Comparison of ENCODE assay signal across 8 cellular contexts in genomic region chr4:56909083-56909981, GRCh38. TPM values are rescaled to one million over a fixed set of nuclear protein-coding genes. Genes with fewer than 3 reads are reported as not detected.
DNase-seq lines count a peak whose midpoint lies in the region; ATAC-seq and TF ChIP-seq lines count a peak whose summit lies in the region.

No MANE protein-coding gene starts in this region.

- ATAC-seq in GM18502 (IDR thresholded peaks at IDR 0.05; ENCODE audit: poor library complexity, unreplicated experiment): peak; percentile 35
- peak; percentile 33 for ATAC-seq in HG02885 (IDR thresholded peaks at IDR 0.05; ENCODE audit: poor library complexity, unreplicated experiment)
- ATAC-seq in natural killer cell treated with Interleukin-12 subunit alpha and Interleukin-12 subunit beta and Interleukin-15 and Interleukin-18, amount 100 ng/mL, for 72 hours: peak; percentile 36 to 37
- ATAC-seq in upper lobe of right lung: peak; percentile 8

- peak overlapping the region; percentile 98 for H3K4me3 Mint-ChIP-seq in activated T-helper 2 cell treated with anti-CD3 and anti-CD28 coated beads, Interferon-gamma antibody, Interleukin-2, Interleukin-4, amounts not matched to agents 10 μg/mL and 5 μg/mL and 100 μg/mL, durations not matched to agents 14 hours and 24 hours and 36 hours (ENCODE audit: low read depth)
- H3K4me3 Mint-ChIP-seq in natural killer cell treated with Interleukin-12 subunit alpha and Interleukin-12 subunit beta and Interleukin-15 and Interleukin-18, amount 100 ng/mL, for 72 hours: peak overlapping the region; percentile 96

- intact Hi-C loops in activated T-helper 2 cell treated with anti-CD3 and anti-CD28 coated beads, Interferon-gamma antibody, Interleukin-2, Interleukin-4, amounts not matched to agents 10 μg/mL and 5 μg/mL and 100 μg/mL, durations not matched to agents 14 hours and 24 hours and 36 hours (cut with micrococcal nuclease): loop anchor here (1.0 to 5.0 kb wide), 4 partner anchors 68 to 961 kb away; partner anchors contain the start of genes CEP135, NOA1, PAICS and PPAT
- intact Hi-C loops in upper lobe of right lung (cut with DNase I): no loop called here

- H3K27ac Mint-ChIP-seq in activated T-helper 2 cell treated with anti-CD3 and anti-CD28 coated beads, Interferon-gamma antibody, Interleukin-2, Interleukin-4, amounts not matched to agents 10 μg/mL and 5 μg/mL and 100 μg/mL, durations not matched to agents 14 hours and 24 hours and 36 hours: peak overlapping the region; percentile 87
- H3K27ac Mint-ChIP-seq in natural killer cell treated with Interleukin-12 subunit alpha and Interleukin-12 subunit beta and Interleukin-15 and Interleukin-18, amount 100 ng/mL, for 72 hours: peak overlapping the region; percentile 90 to 93

- H3K4me1 ChIP-seq in upper lobe of right lung: peaks cover 36% of the 10 kb centered on the region

- H3K27me3 Mint-ChIP-seq in activated T-helper 2 cell treated with anti-CD3 and anti-CD28 coated beads, Interferon-gamma antibody, Interleukin-2, Interleukin-4, amounts not matched to agents 10 μg/mL and 5 μg/mL and 100 μg/mL, durations not matched to agents 14 hours and 24 hours and 36 hours (ENCODE audit: low read depth): peaks cover 5% of the 10 kb centered on the region
- no peaks in the 10 kb centered on the region for H3K27me3 Mint-ChIP-seq in natural killer cell treated with Interleukin-12 subunit alpha and Interleukin-12 subunit beta and Interleukin-15 and Interleukin-18, amount 100 ng/mL, for 72 hours

- H3K4me1 Mint-ChIP-seq in activated T-helper 2 cell treated with anti-CD3 and anti-CD28 coated beads, Interferon-gamma antibody, Interleukin-2, Interleukin-4, amounts not matched to agents 10 μg/mL and 5 μg/mL and 100 μg/mL, durations not matched to agents 14 hours and 24 hours and 36 hours (ENCODE audit: low read depth): peaks cover 38% of the 10 kb centered on the region
- H3K4me1 Mint-ChIP-seq in natural killer cell treated with Interleukin-12 subunit alpha and Interleukin-12 subunit beta and Interleukin-15 and Interleukin-18, amount 100 ng/mL, for 72 hours (ENCODE audit: low read depth in 2 of 2): peaks cover 34 to 39% of the 10 kb centered on the region in 2 donors

- H3K27ac ChIP-seq in upper lobe of right lung: peak overlapping the region; percentile 94

- no peaks in the 10 kb centered on the region for H3K9me3 Mint-ChIP-seq in activated T-helper 2 cell treated with anti-CD3 and anti-CD28 coated beads, Interferon-gamma antibody, Interleukin-2, Interleukin-4, amounts not matched to agents 10 μg/mL and 5 μg/mL and 100 μg/mL, durations not matched to agents 14 hours and 24 hours and 36 hours
- H3K9me3 Mint-ChIP-seq in natural killer cell treated with Interleukin-12 subunit alpha and Interleukin-12 subunit beta and Interleukin-15 and Interleukin-18, amount 100 ng/mL, for 72 hours: no peaks in the 10 kb centered on the region

- no peaks in the 10 kb centered on the region for H3K9me3 ChIP-seq in upper lobe of right lung

- TF ChIP-seq CTCF in upper lobe of right lung (IDR thresholded peaks at IDR 0.05): no peak

- in situ Hi-C loops in ACHN (cut with HindIII; ENCODE audit: low pct_ligation_motif_present, low pct_unique_long_range_greater_than_20kb, low sequenced_read_pairs): no loop called here

- peaks cover 10% of the 10 kb centered on the region for H3K36me3 ChIP-seq in upper lobe of right lung

- peaks cover 28% of the 10 kb centered on the region for H3K36me3 Mint-ChIP-seq in activated T-helper 2 cell treated with anti-CD3 and anti-CD28 coated beads, Interferon-gamma antibody, Interleukin-2, Interleukin-4, amounts not matched to agents 10 μg/mL and 5 μg/mL and 100 μg/mL, durations not matched to agents 14 hours and 24 hours and 36 hours (ENCODE audit: low read depth)
- H3K36me3 Mint-ChIP-seq in natural killer cell treated with Interleukin-12 subunit alpha and Interleukin-12 subunit beta and Interleukin-15 and Interleukin-18, amount 100 ng/mL, for 72 hours: peaks cover 9% of the 10 kb centered on the region

- H3K27me3 ChIP-seq in upper lobe of right lung: no peaks in the 10 kb centered on the region

- DNase-seq in ACHN (peak; percentile 55), NCI-H69 (lab: John Stamatoyannopoulos, UW) (peak; percentile 8), fibroblast of the conjunctiva (ENCODE audit: low read depth) (peak; percentile 17), upper lobe of right lung (no peak)
- DNase-seq in activated T-helper 2 cell treated with anti-CD3 and anti-CD28 coated beads, Interferon-gamma antibody, Interleukin-2, Interleukin-4, amounts not matched to agents 10 μg/mL and 5 μg/mL and 100 μg/mL, durations not matched to agents 14 hours and 24 hours and 36 hours (ENCODE audit: low spot score): no peak
- DNase-seq in natural killer cell treated with Interleukin-12 subunit alpha and Interleukin-12 subunit beta and Interleukin-15 and Interleukin-18, amount 100 ng/mL, for 72 hours (ENCODE audit: low spot score): no peak

- H3K4me3 ChIP-seq in upper lobe of right lung: peak overlapping the region; percentile 97

RNA-seq across cellular contexts. Expression of gene REST, which starts 1.6 kb away (rescaled TPM):
- total RNA-seq in activated T-helper 2 cell treated with anti-CD3 and anti-CD28 coated beads, Interferon-gamma antibody, Interleukin-2, Interleukin-4, amounts not matched to agents 10 μg/mL and 5 μg/mL and 100 μg/mL, durations not matched to agents 14 hours and 24 hours and 36 hours: 44.5 and 47.7 TPM in 2 replicates
- total RNA-seq in natural killer cell treated with Interleukin-12 subunit alpha and Interleukin-12 subunit beta and Interleukin-15 and Interleukin-18, amount 100 ng/mL, for 72 hours: 10 to 100 TPM; 34.9 to 39.8 TPM
- total RNA-seq in upper lobe of right lung: 39.0 TPM

Comparison
In these comparisons a context has a peak if more than half of its experiments do, and no peak if none do; other contexts are left out.
1. DNase-seq: peak in ACHN (single experiment), NCI-H69 (single experiment) and fibroblast of the conjunctiva (single experiment); none in activated T-helper 2 cell treated with anti-CD3 and anti-CD28 coated beads, Interferon-gamma antibody, Interleukin-2, Interleukin-4, amounts not matched to agents 10 μg/mL and 5 μg/mL and 100 μg/mL, durations not matched to agents 14 hours and 24 hours and 36 hours (single experiment), natural killer cell treated with Interleukin-12 subunit alpha and Interleukin-12 subunit beta and Interleukin-15 and Interleukin-18, amount 100 ng/mL, for 72 hours (single experiment) and upper lobe of right lung (single experiment).
2. Peak in every context shown above with its lines, with median percentiles within 50 percentile points of each other: ATAC-seq.